Comparison of ENCODE assay signal across 20 cellular contexts in the genomic region with DNA sequence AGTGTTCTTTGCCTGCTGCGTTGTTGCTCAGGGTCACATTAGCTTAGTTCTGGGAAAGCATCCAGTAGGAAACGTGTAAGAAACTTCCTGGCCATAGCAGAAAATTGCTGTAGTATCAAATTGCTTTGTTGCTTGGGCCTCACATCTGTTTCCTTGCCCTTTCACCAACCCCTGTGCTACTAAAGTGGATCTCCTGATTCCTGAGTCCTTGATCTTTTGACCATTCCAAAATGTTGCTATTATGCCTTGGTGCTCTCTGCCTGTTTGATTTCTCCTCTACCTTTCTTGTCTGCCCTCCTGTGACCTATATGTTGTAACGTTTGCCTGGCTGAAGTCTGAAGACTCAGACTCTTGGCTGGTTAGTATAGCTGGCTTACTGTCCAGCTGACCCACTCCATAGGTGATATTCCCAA.
DNase-seq lines count a peak whose midpoint lies in the region; ATAC-seq, FAIRE-seq and TF ChIP-seq lines count a peak whose summit lies in the region.
"Had no signal": no experiment of that assay in that cellular context is flagged by ENCODE, and none has a peak within 500 bp of the region (broad histone marks: within the 10 kb centered on the region; RNA-seq: fewer than 3 reads in every experiment).

No MANE protein-coding gene starts in this region.

- H2AFZ ChIP-seq in PC-3 (ENCODE audit: low read length) (no peak overlapping the region), endothelial cell of umbilical vein (ENCODE audit: low read depth, low read length) (peak overlapping the region; percentile 87)
- H2AFZ ChIP-seq: PC-9 had no signal

- no peaks in the 10 kb centered on the region for H3K9me2 ChIP-seq in PC-3 (replicated peaks; ENCODE audit: low read length)

- BruUV-seq in PC-3 (replicated peaks; lab: Mats Ljungman, UMichigan) (no TSS peak), endothelial cell of umbilical vein (replicated peaks; lab: Mats Ljungman, UMichigan) (no TSS peak)

- H3K4me2 ChIP-seq in PC-3 (ENCODE audit: low read length) (no peak overlapping the region), endothelial cell of umbilical vein (ENCODE audit: insufficient read depth, low read length) (peak overlapping the region; percentile 16)
- H3K4me2 ChIP-seq: PC-9 had no signal

- dilution Hi-C loops in endothelial cell of umbilical vein (cut with MboI; ENCODE audit: extremely low pct_ligation_motif_present, low sequenced_read_pairs), result no loop called here

- FAIRE-seq in endothelial cell of umbilical vein (lab: Jason Lieb, UNC), result peak; percentile 89
- FAIRE-seq: endometrium, GM12878, pancreas had no signal

- TF ChIP-seq CTCF in AG09319 (IDR thresholded peaks at IDR 0.05; ENCODE audit: low read depth, low read length) (no peak), PC-3 (conservative IDR thresholded peaks at IDR 0.05; ENCODE audit: low read depth, low read length) (no peak), endothelial cell of umbilical vein (IDR thresholded peaks at IDR 0.05; ENCODE audit: extremely low read depth in 1 of 2, insufficient read depth in 1 of 2, low read depth in 1 of 2, low read length in 2 of 2) (no peak)

- H3K36me3 Mint-ChIP-seq in activated naive CD8-positive, alpha-beta T cell treated with anti-CD3 and anti-CD28 coated beads, Interleukin-2, amount 50 U/mL, for 24 hours (ENCODE audit: low read depth), result no peaks in the 10 kb centered on the region
- H3K36me3 Mint-ChIP-seq: stimulated activated memory B cell treated with anti-CD40 and anti-IgM and Interleukin-4, amounts not matched to agents 10 μg/mL and 1 μg/mL and 100 μg/mL, for 72 hours; T-cell had no signal

- no peaks in the 10 kb centered on the region for H3K9me3 Mint-ChIP-seq in activated naive CD8-positive, alpha-beta T cell treated with anti-CD3 and anti-CD28 coated beads, Interleukin-2, amount 50 U/mL, for 24 hours
- H3K9me3 Mint-ChIP-seq: activated T-cell treated with anti-CD3 and anti-CD28 coated beads, Interleukin-2, amount 50 U/mL, for 4 hours; stimulated activated memory B cell treated with anti-CD40 and anti-IgM and Interleukin-4, amounts not matched to agents 10 μg/mL and 1 μg/mL and 100 μg/mL, for 72 hours; T-cell had no signal

- H3K4me1 Mint-ChIP-seq in activated naive CD8-positive, alpha-beta T cell treated with anti-CD3 and anti-CD28 coated beads, Interleukin-2, amount 50 U/mL, for 24 hours, result no peaks in the 10 kb centered on the region
- H3K4me1 Mint-ChIP-seq: stimulated activated memory B cell treated with anti-CD40 and anti-IgM and Interleukin-4, amounts not matched to agents 10 μg/mL and 1 μg/mL and 100 μg/mL, for 72 hours; T-cell had no signal

- H3K4me1 ChIP-seq in PC-3 (ENCODE audit: insufficient read depth, low read length) (peaks cover 18% of the 10 kb centered on the region), endothelial cell of umbilical vein (ENCODE audit: control insufficient read depth, extremely low read depth, insufficient read depth, low read length) (peaks cover 12% of the 10 kb centered on the region)
- H3K4me1 ChIP-seq: pancreas had no signal

- no peaks in the 10 kb centered on the region for H3K79me2 ChIP-seq in PC-3 (ENCODE audit: low read length)
- no peaks in the 10 kb centered on the region for H3K79me2 ChIP-seq in endothelial cell of umbilical vein (ENCODE audit: control insufficient read depth, insufficient read depth, low read length)

- H3K27me3 ChIP-seq in PC-3 (ENCODE audit: low read length), result no peaks in the 10 kb centered on the region
- no peaks in the 10 kb centered on the region for H3K27me3 ChIP-seq in endothelial cell of umbilical vein (ENCODE audit: control insufficient read depth in 2 of 2, insufficient read depth in 2 of 2, low read length in 2 of 2)
- H3K27me3 ChIP-seq: pancreas had no signal

- H3K4me3 ChIP-seq in PC-3 (ENCODE audit: low read length) (no peak overlapping the region), endothelial cell of umbilical vein (replicated peaks in 1 of 3; ENCODE audit: insufficient read depth in 1 of 3, low read depth in 1 of 3, low read length in 3 of 3) (no peak overlapping the region)
- H3K4me3 ChIP-seq: GM12878, pancreas, PC-9 had no signal

- no peaks in the 10 kb centered on the region for H3K36me3 ChIP-seq in PC-3 (ENCODE audit: low read depth, low read length)
- H3K36me3 ChIP-seq in endothelial cell of umbilical vein (ENCODE audit: control insufficient read depth in 2 of 2, extremely low read depth in 1 of 2, insufficient read depth in 2 of 2, low read length in 2 of 2), result no peaks in the 10 kb centered on the region
- H3K36me3 ChIP-seq: pancreas had no signal

- no peak overlapping the region for H3K9ac ChIP-seq in PC-3 (ENCODE audit: low read length)
- peak overlapping the region; percentile 51 for H3K9ac ChIP-seq in endothelial cell of umbilical vein (replicated peaks; ENCODE audit: extremely low read depth, insufficient read depth, low read length)

- DNase-seq in AG09319 (ENCODE audit: extremely low read depth, low read depth) (peak; percentile 32), PC-3 (no peak), endothelial cell of umbilical vein (ENCODE audit: low read depth, low spot score) (peak; percentile 93), myocyte (ENCODE audit: low read depth) (peak; percentile 65), mucosa of gallbladder (ENCODE audit: low spot score) (no peak), SK-N-DZ (ENCODE audit: low spot score) (no peak)
- DNase-seq in activated naive CD8-positive, alpha-beta T cell treated with anti-CD3 and anti-CD28 coated beads, Interleukin-2, amount 50 U/mL, for 24 hours, result no peak
- DNase-seq: activated CD4-positive, CD25-positive, alpha-beta regulatory T cell treated with anti-CD3 and anti-CD28 coated beads, Interleukin-2, amount 50 U/mL, for 72 hours; activated T-cell treated with anti-CD3 and anti-CD28 coated beads, Interleukin-2, amount 50 U/mL, for 4 hours; amniotic stem cell; mesendoderm; pancreas; PC-9; stimulated activated CD4-positive, alpha-beta T cell treated with anti-CD3 and anti-CD28 coated beads, Interleukin-4, amount 100 ng/mL, for 1 hour; T-cell had no signal

- H3K27ac ChIP-seq in PC-3 (ENCODE audit: low read length), result no peak overlapping the region
- peak overlapping the region; percentile 48 for H3K27ac ChIP-seq in endothelial cell of umbilical vein (ENCODE audit: insufficient read depth, low read depth, low read length)
- H3K27ac ChIP-seq: HL-60, PC-9 had no signal

- intact Hi-C loops in PC-3 (cut with micrococcal nuclease) (no loop called here), endothelial cell of umbilical vein (cut with micrococcal nuclease) (loop anchor here (1.0 kb wide), 2 partner anchors 8 to 31 kb away; no protein-coding TSS in a partner anchor)

- H4K20me1 ChIP-seq in PC-3 (ENCODE audit: low read length) (no peaks in the 10 kb centered on the region), endothelial cell of umbilical vein (replicated peaks; ENCODE audit: control insufficient read depth, extremely low read depth, insufficient read depth, low read length) (no peaks in the 10 kb centered on the region)

- peaks cover 5% of the 10 kb centered on the region for H3K27me3 Mint-ChIP-seq in activated naive CD8-positive, alpha-beta T cell treated with anti-CD3 and anti-CD28 coated beads, Interleukin-2, amount 50 U/mL, for 24 hours
- H3K27me3 Mint-ChIP-seq: stimulated activated memory B cell treated with anti-CD40 and anti-IgM and Interleukin-4, amounts not matched to agents 10 μg/mL and 1 μg/mL and 100 μg/mL, for 72 hours had no signal

- H3K9me1 ChIP-seq in endothelial cell of umbilical vein (replicated peaks; ENCODE audit: control insufficient read depth, extremely low read depth, insufficient read depth, low read length), result no peaks in the 10 kb centered on the region

- no peaks in the 10 kb centered on the region for H3F3A ChIP-seq in PC-3 (ENCODE audit: low read length, unreplicated experiment)

- no peak for TF ChIP-seq POLR2A in endothelial cell of umbilical vein (IDR thresholded peaks at IDR 0.05; ENCODE audit: low read depth, low read length)

- CTCF ChIA-PET in PC-3 (lab: Charles Lee), result no interaction called here
- CTCF ChIA-PET in endothelial cell of umbilical vein (lab: Charles Lee), result interaction anchor here (1.0 to 3.8 kb wide), 6 partner anchors 9 to 510 kb away, joined by 3 to 15 read pairs (median 6); no protein-coding TSS in a partner anchor

- POLR2A ChIA-PET in PC-3 (lab: Charles Lee; ENCODE audit: unreplicated experiment), result no interaction called here
- POLR2A ChIA-PET in endothelial cell of umbilical vein (lab: Charles Lee), result interaction anchor here (1.3 to 1.5 kb wide), 2 partner anchors 472 to 474 kb away, joined by 4 to 5 read pairs; partner anchors contain the start of gene ARRDC3

- no peak overlapping the region for H3K4me3 Mint-ChIP-seq in activated naive CD8-positive, alpha-beta T cell treated with anti-CD3 and anti-CD28 coated beads, Interleukin-2, amount 50 U/mL, for 24 hours
- H3K4me3 Mint-ChIP-seq: activated T-cell treated with anti-CD3 and anti-CD28 coated beads, Interleukin-2, amount 50 U/mL, for 4 hours; stimulated activated memory B cell treated with anti-CD40 and anti-IgM and Interleukin-4, amounts not matched to agents 10 μg/mL and 1 μg/mL and 100 μg/mL, for 72 hours; T-cell had no signal

- no peaks in the 10 kb centered on the region for H3K9me3 ChIP-seq in PC-3 (ENCODE audit: low read length)
- H3K9me3 ChIP-seq in endothelial cell of umbilical vein (replicated peaks; ENCODE audit: control insufficient read depth, insufficient read depth, low read length), result no peaks in the 10 kb centered on the region
- H3K9me3 ChIP-seq: pancreas had no signal

- H3K27ac Mint-ChIP-seq in activated naive CD8-positive, alpha-beta T cell treated with anti-CD3 and anti-CD28 coated beads, Interleukin-2, amount 50 U/mL, for 24 hours, result no peak overlapping the region
- H3K27ac Mint-ChIP-seq: stimulated activated memory B cell treated with anti-CD40 and anti-IgM and Interleukin-4, amounts not matched to agents 10 μg/mL and 1 μg/mL and 100 μg/mL, for 72 hours; T-cell had no signal

- ATAC-seq in PC-3 (peak; percentile 83), HG02678 (IDR thresholded peaks at IDR 0.05; ENCODE audit: unreplicated experiment) (no peak)
- no peak for ATAC-seq in activated naive CD8-positive, alpha-beta T cell treated with anti-CD3 and anti-CD28 coated beads, Interleukin-2, amount 50 U/mL, for 24 hours
- ATAC-seq: activated T-cell treated with anti-CD3 and anti-CD28 coated beads, Interleukin-2, amount 50 U/mL, for 4 hours; GM12878; stimulated activated memory B cell treated with anti-CD40 and anti-IgM and Interleukin-4, amounts not matched to agents 10 μg/mL and 1 μg/mL and 100 μg/mL, for 72 hours; T-cell had no signal

TF ChIP-seq in endothelial cell of umbilical vein, 7 proteins besides CTCF, POLR2A, EP300 and RAD21 (continues in another document):
- TF ChIP-seq JUN (IDR thresholded peaks at IDR 0.05; ENCODE audit: borderline replicate concordance, insufficient read depth, insufficient read length, low read depth) (no peak), MYC (IDR thresholded peaks at IDR 0.05; ENCODE audit: low read depth, low read length) (no peak), EZH2 (IDR thresholded peaks at IDR 0.05; ENCODE audit: borderline replicate concordance, low read depth, low read length, severe bottlenecking) (no peak)
- TF ChIP-seq, protein P1, sequence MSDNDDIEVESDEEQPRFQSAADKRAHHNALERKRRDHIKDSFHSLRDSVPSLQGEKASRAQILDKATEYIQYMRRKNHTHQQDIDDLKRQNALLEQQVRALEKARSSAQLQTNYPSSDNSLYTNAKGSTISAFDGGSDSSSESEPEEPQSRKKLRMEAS (IDR thresholded peaks at IDR 0.05; ENCODE audit: insufficient read depth, insufficient read length), result no peak

Comparison
In these comparisons a context has a peak if more than half of its experiments do, and no peak if none do; other contexts are left out.
1. DNase-seq: peak in AG09319 (single experiment), endothelial cell of umbilical vein (single experiment) and myocyte (single experiment); none in PC-3 (single experiment), activated naive CD8-positive, alpha-beta T cell treated with anti-CD3 and anti-CD28 coated beads, Interleukin-2, amount 50 U/mL, for 24 hours (single experiment), mucosa of gallbladder (single experiment) and SK-N-DZ (single experiment).